Comparison of ENCODE assay signal across 10 cellular contexts in genomic region chr3:38374221-38374620, GRCh38. TPM values are rescaled to one million over a fixed set of nuclear protein-coding genes. Genes with fewer than 3 reads are reported as not detected.
A peak's percentile ranks its signal among the peaks of the same experiment; 100 is the strongest.
DNase-seq lines count a peak whose midpoint lies in the region; ATAC-seq and TF ChIP-seq lines count a peak whose summit lies in the region.
"Had no signal": no experiment of that assay in that cellular context is flagged by ENCODE, and none has a peak within 500 bp of the region (broad histone marks: within the 10 kb centered on the region; RNA-seq: fewer than 3 reads in every experiment).

No MANE protein-coding gene starts in this region.

- no peaks in the 10 kb centered on the region for H3K27me3 Mint-ChIP-seq in activated CD4-positive, alpha-beta memory T cell treated with anti-CD3 and anti-CD28 coated beads for 36 hours
- H3K27me3 Mint-ChIP-seq in activated naive CD8-positive, alpha-beta T cell treated with anti-CD3 and anti-CD28 coated beads, Interleukin-2, amount 50 U/mL, for 24 hours = peaks cover 3% of the 10 kb centered on the region
- H3K27me3 Mint-ChIP-seq: memory B cell had no signal

- no peak for TF ChIP-seq CTCF in GM20000 (IDR thresholded peaks at IDR 0.05; ENCODE audit: extremely low read depth, missing control alignments)

- intact Hi-C loops in activated CD4-positive, alpha-beta memory T cell treated with anti-CD3 and anti-CD28 coated beads for 36 hours (cut with micrococcal nuclease) = no loop called here

- peaks cover 20% of the 10 kb centered on the region for H3K36me3 Mint-ChIP-seq in activated CD4-positive, alpha-beta memory T cell treated with anti-CD3 and anti-CD28 coated beads for 36 hours
- H3K36me3 Mint-ChIP-seq in activated naive CD8-positive, alpha-beta T cell treated with anti-CD3 and anti-CD28 coated beads, Interleukin-2, amount 50 U/mL, for 24 hours (ENCODE audit: low read depth) = peaks cover 39% of the 10 kb centered on the region

- POLR2A ChIA-PET in activated CD4-positive, alpha-beta memory T cell treated with anti-CD3 and anti-CD28 coated beads for 36 hours (lab: Charles Lee) = no interaction called here

- H3K4me1 Mint-ChIP-seq in activated CD4-positive, alpha-beta memory T cell treated with anti-CD3 and anti-CD28 coated beads for 36 hours (ENCODE audit: low read depth) = peaks cover 24% of the 10 kb centered on the region
- peaks cover 21% of the 10 kb centered on the region for H3K4me1 Mint-ChIP-seq in activated naive CD8-positive, alpha-beta T cell treated with anti-CD3 and anti-CD28 coated beads, Interleukin-2, amount 50 U/mL, for 24 hours
- H3K4me1 Mint-ChIP-seq: memory B cell had no signal

- in situ Hi-C loops in KBM-7 (cut with MboI; ENCODE audit: low pct_unique_long_range_greater_than_20kb, low sequenced_read_pairs) = no loop called here

- no peak overlapping the region for H3K4me3 Mint-ChIP-seq in activated CD4-positive, alpha-beta memory T cell treated with anti-CD3 and anti-CD28 coated beads for 36 hours
- H3K4me3 Mint-ChIP-seq in activated naive CD8-positive, alpha-beta T cell treated with anti-CD3 and anti-CD28 coated beads, Interleukin-2, amount 50 U/mL, for 24 hours = no peak overlapping the region
- H3K4me3 Mint-ChIP-seq: memory B cell had no signal

- H3K9me3 Mint-ChIP-seq in activated CD4-positive, alpha-beta memory T cell treated with anti-CD3 and anti-CD28 coated beads for 36 hours = no peaks in the 10 kb centered on the region
- no peaks in the 10 kb centered on the region for H3K9me3 Mint-ChIP-seq in activated naive CD8-positive, alpha-beta T cell treated with anti-CD3 and anti-CD28 coated beads, Interleukin-2, amount 50 U/mL, for 24 hours
- H3K9me3 Mint-ChIP-seq: memory B cell had no signal

- CTCF ChIA-PET in activated CD4-positive, alpha-beta memory T cell treated with anti-CD3 and anti-CD28 coated beads for 36 hours (lab: Charles Lee) = interaction anchor here (2.2 kb wide), 1 partner anchor 106 kb away, joined by 9 read pairs; no protein-coding TSS in a partner anchor

- ATAC-seq in activated naive CD8-positive, alpha-beta T cell treated with anti-CD3 and anti-CD28 coated beads, Interleukin-2, amount 50 U/mL, for 24 hours = peak; percentile 60
- ATAC-seq in GM21447 (IDR thresholded peaks at IDR 0.05; ENCODE audit: unreplicated experiment) = no peak

- DNase-seq in KBM-7 = peak; percentile 25
- peak; percentile 54 for DNase-seq in activated CD4-positive, alpha-beta memory T cell treated with anti-CD3 and anti-CD28 coated beads for 36 hours
- DNase-seq in activated naive CD8-positive, alpha-beta T cell treated with anti-CD3 and anti-CD28 coated beads, Interleukin-2, amount 50 U/mL, for 24 hours = peak; percentile 44
- DNase-seq in stimulated activated CD8-positive, alpha-beta memory T cell treated with anti-CD3 and anti-CD28 coated beads, Interleukin-12 subunit alpha, Interleukin-12 subunit beta, amount 100 ng/mL, for 24 hours (ENCODE audit: extremely low read depth) = peak; percentile 8
- DNase-seq in RPMI8226 = no peak
- DNase-seq in NCI-H1105 (lab: John Stamatoyannopoulos, UW) = no peak
- no peak for DNase-seq in GM20000 (ENCODE audit: low spot score)
- DNase-seq: thyroid gland had no signal

- H3K27ac Mint-ChIP-seq in activated CD4-positive, alpha-beta memory T cell treated with anti-CD3 and anti-CD28 coated beads for 36 hours = no peak overlapping the region
- H3K27ac Mint-ChIP-seq in activated naive CD8-positive, alpha-beta T cell treated with anti-CD3 and anti-CD28 coated beads, Interleukin-2, amount 50 U/mL, for 24 hours = peak overlapping the region; percentile 26
- H3K27ac Mint-ChIP-seq: memory B cell had no signal

RNA-seq across cellular contexts. Expression of gene XYLB, which starts 27.6 kb away (rescaled TPM):
- total RNA-seq in activated CD4-positive, alpha-beta memory T cell treated with anti-CD3 and anti-CD28 coated beads for 36 hours = 1 to 10 TPM; 4.8 to 4.9 TPM

Comparison
In these comparisons a context has a peak if more than half of its experiments do, and no peak if none do; other contexts are left out.
1. DNase-seq: peak in KBM-7 (single experiment), activated CD4-positive, alpha-beta memory T cell treated with anti-CD3 and anti-CD28 coated beads for 36 hours (single experiment), activated naive CD8-positive, alpha-beta T cell treated with anti-CD3 and anti-CD28 coated beads, Interleukin-2, amount 50 U/mL, for 24 hours (single experiment) and stimulated activated CD8-positive, alpha-beta memory T cell treated with anti-CD3 and anti-CD28 coated beads, Interleukin-12 subunit alpha, Interleukin-12 subunit beta, amount 100 ng/mL, for 24 hours (single experiment); none in RPMI8226 (single experiment), NCI-H1105 (single experiment) and GM20000 (single experiment).